ENCODE assay signal across 1 cellular context in the genomic region with DNA sequence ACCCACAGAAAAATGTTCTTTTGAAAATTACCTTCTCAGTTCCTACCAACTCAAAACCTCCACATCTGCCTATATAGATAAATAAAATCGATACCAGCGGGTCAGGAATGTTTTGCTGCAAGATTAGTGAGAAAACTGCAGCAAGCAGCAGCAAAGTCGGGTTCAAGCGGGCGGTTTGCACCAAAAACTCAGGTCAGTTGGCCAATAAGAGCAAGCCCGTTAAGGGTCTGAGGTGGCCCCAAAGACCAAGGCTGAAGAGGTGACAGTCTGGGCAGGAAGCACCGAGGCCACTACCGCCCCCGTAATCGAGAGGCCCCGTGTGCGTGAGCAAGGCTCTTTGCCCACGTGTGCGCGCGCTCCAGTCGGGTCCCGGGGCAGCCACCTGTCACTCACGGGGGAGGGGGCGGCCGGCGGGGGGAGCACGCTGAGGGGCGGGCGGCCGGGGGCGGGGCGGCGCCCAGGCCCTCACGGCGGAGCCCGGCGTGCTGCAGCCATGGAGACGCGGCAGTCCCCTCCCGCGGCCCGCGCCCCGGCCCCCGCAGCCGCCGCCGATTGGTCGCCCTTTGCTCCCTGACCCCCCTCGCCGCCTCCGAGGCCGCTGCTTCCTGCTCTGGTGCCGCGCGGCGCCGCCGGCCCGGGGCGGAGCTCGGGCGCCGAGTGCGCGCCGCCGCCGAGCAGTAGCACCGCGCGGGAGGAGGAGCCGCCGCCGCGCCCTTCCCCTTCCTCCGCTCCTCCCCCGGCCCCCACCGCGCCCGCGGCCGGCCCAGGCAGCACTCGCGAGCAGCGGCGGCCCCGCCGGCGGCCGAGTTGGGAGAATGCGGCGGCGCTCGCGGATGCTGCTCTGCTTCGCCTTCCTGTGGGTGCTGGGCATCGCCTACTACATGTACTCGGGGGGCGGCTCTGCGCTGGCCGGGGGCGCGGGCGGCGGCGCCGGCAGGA.
TF ChIP-seq lines count a peak whose summit lies in the region.

A gene (plus strand): TSS at position 773 of the 939 bp plus-strand sequence. CDS start 43 bp downstream, at position 816.

TF ChIP-seq in HEK293, 187 proteins besides CTCF, POLR2A, EP300 and RAD21 (continued from another document and continues in another):
- TF ChIP-seq, protein P1, sequence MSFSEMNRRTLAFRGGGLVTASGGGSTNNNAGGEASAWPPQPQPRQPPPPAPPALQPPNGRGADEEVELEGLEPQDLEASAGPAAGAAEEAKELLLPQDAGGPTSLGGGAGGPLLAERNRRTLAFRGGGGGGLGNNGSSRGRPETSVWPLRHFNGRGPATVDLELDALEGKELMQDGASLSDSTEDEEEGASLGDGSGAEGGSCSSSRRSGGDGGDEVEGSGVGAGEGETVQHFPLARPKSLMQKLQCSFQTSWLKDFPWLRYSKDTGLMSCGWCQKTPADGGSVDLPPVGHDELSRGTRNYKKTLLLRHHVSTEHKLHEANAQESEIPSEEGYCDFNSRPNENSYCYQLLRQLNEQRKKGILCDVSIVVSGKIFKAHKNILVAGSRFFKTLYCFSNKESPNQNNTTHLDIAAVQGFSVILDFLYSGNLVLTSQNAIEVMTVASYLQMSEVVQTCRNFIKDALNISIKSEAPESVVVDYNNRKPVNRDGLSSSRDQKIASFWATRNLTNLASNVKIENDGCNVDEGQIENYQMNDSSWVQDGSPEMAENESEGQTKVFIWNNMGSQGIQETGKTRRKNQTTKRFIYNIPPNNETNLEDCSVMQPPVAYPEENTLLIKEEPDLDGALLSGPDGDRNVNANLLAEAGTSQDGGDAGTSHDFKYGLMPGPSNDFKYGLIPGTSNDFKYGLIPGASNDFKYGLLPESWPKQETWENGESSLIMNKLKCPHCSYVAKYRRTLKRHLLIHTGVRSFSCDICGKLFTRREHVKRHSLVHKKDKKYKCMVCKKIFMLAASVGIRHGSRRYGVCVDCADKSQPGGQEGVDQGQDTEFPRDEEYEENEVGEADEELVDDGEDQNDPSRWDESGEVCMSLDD (tag by site-specific recombination; IDR thresholded peaks at IDR 0.05): peak; percentile 53; the same call in 1 of the 2 replicates
- TF ChIP-seq, protein P2, sequence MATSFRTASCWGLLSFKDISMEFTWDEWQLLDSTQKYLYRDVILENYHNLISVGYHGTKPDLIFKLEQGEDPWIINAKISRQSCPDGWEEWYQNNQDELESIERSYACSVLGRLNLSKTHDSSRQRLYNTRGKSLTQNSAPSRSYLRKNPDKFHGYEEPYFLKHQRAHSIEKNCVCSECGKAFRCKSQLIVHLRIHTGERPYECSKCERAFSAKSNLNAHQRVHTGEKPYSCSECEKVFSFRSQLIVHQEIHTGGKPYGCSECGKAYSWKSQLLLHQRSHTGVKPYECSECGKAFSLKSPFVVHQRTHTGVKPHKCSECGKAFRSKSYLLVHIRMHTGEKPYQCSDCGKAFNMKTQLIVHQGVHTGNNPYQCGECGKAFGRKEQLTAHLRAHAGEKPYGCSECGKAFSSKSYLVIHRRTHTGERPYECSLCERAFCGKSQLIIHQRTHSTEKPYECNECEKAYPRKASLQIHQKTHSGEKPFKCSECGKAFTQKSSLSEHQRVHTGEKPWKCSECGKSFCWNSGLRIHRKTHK (tag by site-specific recombination; IDR thresholded peaks at IDR 0.05): no peak
- no peak for TF ChIP-seq ZNF843 (tag by site-specific recombination; IDR thresholded peaks at IDR 0.05)
- no peak for TF ChIP-seq ZNF701 (tag by site-specific recombination; IDR thresholded peaks at IDR 0.05)
- TF ChIP-seq, protein P3, sequence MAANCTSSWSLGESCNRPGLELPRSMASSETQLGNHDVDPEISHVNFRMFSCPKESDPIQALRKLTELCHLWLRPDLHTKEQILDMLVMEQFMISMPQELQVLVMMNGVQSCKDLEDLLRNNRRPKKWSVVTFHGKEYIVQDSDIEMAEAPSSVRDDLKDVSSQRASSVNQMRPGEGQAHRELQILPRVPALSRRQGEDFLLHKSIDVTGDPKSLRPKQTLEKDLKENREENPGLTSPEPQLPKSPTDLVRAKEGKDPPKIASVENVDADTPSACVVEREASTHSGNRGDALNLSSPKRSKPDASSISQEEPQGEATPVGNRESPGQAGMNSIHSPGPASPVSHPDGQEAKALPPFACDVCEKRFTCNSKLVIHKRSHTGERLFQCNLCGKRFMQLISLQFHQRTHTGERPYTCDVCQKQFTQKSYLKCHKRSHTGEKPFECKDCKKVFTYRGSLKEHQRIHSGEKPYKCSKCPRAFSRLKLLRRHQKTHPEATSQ (tag by site-specific recombination; IDR thresholded peaks at IDR 0.05): no peak
- TF ChIP-seq ZNF707 (tag by site-specific recombination; IDR thresholded peaks at IDR 0.05): no peak
- TF ChIP-seq ZNF23 (tag by site-specific recombination; IDR thresholded peaks at IDR 0.05; ENCODE audit: borderline replicate concordance): no peak
- peak; percentile 92 for TF ChIP-seq ZFHX2 (tag by site-specific recombination; conservative IDR thresholded peaks at IDR 0.05)
- no peak for TF ChIP-seq GLIS1 (tag by site-specific recombination; IDR thresholded peaks at IDR 0.05)
- TF ChIP-seq OSR2 (tag by site-specific recombination; IDR thresholded peaks at IDR 0.05): no peak; the same call in 1 of the 2 replicates
- no peak for TF ChIP-seq ZNF157 (tag by site-specific recombination; IDR thresholded peaks at IDR 0.05)
- TF ChIP-seq ZNF175 (tag by site-specific recombination; IDR thresholded peaks at IDR 0.05): no peak
- no peak; the same call in 1 of the 2 replicates for TF ChIP-seq ZNF184 (tag by site-specific recombination; IDR thresholded peaks at IDR 0.05)
- no peak for TF ChIP-seq ZNF239 (tag by site-specific recombination; IDR thresholded peaks at IDR 0.05)
- no peak for TF ChIP-seq KLF1 (tag by site-specific recombination; IDR thresholded peaks at IDR 0.05)
- no peak for TF ChIP-seq ZNF530 (tag by site-specific recombination; IDR thresholded peaks at IDR 0.05; ENCODE audit: low read depth)
- no peak for TF ChIP-seq ZNF10 (tag by site-specific recombination; IDR thresholded peaks at IDR 0.05)
- TF ChIP-seq, protein P4, sequence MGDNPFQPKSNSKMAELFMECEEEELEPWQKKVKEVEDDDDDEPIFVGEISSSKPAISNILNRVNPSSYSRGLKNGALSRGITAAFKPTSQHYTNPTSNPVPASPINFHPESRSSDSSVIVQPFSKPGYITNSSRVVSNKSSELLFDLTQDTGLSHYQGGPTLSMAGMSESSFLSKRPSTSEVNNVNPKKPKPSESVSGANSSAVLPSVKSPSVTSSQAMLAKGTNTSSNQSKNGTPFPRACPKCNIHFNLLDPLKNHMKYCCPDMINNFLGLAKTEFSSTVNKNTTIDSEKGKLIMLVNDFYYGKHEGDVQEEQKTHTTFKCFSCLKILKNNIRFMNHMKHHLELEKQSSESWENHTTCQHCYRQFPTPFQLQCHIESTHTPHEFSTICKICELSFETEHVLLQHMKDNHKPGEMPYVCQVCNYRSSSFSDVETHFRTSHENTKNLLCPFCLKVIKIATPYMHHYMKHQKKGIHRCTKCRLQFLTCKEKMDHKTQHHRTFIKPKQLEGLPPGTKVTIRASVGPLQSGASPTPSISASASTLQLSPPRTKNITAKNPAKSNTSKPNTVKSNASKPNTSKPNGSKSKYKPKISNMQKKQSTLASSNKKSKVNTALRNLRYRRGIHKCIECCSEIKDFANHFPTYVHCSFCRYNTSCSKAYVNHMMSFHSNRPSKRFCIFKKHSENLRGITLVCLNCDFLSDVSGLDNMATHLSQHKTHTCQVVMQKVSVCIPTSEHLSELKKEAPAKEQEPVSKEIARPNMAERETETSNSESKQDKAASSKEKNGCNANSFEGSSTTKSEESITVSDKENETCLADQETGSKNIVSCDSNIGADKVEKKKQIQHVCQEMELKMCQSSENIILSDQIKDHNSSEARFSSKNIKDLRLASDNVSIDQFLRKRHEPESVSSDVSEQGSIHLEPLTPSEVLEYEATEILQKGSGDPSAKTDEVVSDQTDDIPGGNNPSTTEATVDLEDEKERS (tag by site-specific recombination; IDR thresholded peaks at IDR 0.05): no peak
- 0 out of 2 replicates have a peak, but pooled peaks have one; percentile 18 for TF ChIP-seq ZNF561 (tag by site-specific recombination; IDR thresholded peaks at IDR 0.05; ENCODE audit: borderline replicate concordance)
- TF ChIP-seq, protein P5, sequence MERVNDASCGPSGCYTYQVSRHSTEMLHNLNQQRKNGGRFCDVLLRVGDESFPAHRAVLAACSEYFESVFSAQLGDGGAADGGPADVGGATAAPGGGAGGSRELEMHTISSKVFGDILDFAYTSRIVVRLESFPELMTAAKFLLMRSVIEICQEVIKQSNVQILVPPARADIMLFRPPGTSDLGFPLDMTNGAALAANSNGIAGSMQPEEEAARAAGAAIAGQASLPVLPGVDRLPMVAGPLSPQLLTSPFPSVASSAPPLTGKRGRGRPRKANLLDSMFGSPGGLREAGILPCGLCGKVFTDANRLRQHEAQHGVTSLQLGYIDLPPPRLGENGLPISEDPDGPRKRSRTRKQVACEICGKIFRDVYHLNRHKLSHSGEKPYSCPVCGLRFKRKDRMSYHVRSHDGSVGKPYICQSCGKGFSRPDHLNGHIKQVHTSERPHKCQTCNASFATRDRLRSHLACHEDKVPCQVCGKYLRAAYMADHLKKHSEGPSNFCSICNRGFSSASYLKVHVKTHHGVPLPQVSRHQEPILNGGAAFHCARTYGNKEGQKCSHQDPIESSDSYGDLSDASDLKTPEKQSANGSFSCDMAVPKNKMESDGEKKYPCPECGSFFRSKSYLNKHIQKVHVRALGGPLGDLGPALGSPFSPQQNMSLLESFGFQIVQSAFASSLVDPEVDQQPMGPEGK (tag by site-specific recombination; IDR thresholded peaks at IDR 0.05): peak; percentile 72
- TF ChIP-seq KLF9 (tag by site-specific recombination; IDR thresholded peaks at IDR 0.05; ENCODE audit: low read depth): no peak; the same call in 1 of the 2 replicates
- no peak for TF ChIP-seq ZNF292 (tag by site-specific recombination; IDR thresholded peaks at IDR 0.05; ENCODE audit: borderline replicate concordance, low read depth)
- TF ChIP-seq RBAK (tag by site-specific recombination; IDR thresholded peaks at IDR 0.05): no peak
- TF ChIP-seq ZNF830 (tag by site-specific recombination; IDR thresholded peaks at IDR 0.05; ENCODE audit: low read depth): no peak
- TF ChIP-seq ZNF521 (tag by site-specific recombination; IDR thresholded peaks at IDR 0.05): no peak
- TF ChIP-seq MYNN (tag by site-specific recombination; IDR thresholded peaks at IDR 0.05; ENCODE audit: borderline replicate concordance): no peak
- no peak for TF ChIP-seq ZNF416 (tag by site-specific recombination; IDR thresholded peaks at IDR 0.05)
- TF ChIP-seq ZNF132 (tag by site-specific recombination; IDR thresholded peaks at IDR 0.05; ENCODE audit: borderline replicate concordance): no peak
- no peak for TF ChIP-seq GFI1B (tag by site-specific recombination; IDR thresholded peaks at IDR 0.05)
- no peak for TF ChIP-seq ZNF610 (tag by site-specific recombination; IDR thresholded peaks at IDR 0.05; ENCODE audit: borderline replicate concordance)
- no peak for TF ChIP-seq ZNF248 (tag by site-specific recombination; IDR thresholded peaks at IDR 0.05)
- no peak for TF ChIP-seq ZNF394 (tag by site-specific recombination; IDR thresholded peaks at IDR 0.05; ENCODE audit: borderline replicate concordance)
- TF ChIP-seq ZNF747 (tag by site-specific recombination; IDR thresholded peaks at IDR 0.05): no peak
- TF ChIP-seq, protein P6, sequence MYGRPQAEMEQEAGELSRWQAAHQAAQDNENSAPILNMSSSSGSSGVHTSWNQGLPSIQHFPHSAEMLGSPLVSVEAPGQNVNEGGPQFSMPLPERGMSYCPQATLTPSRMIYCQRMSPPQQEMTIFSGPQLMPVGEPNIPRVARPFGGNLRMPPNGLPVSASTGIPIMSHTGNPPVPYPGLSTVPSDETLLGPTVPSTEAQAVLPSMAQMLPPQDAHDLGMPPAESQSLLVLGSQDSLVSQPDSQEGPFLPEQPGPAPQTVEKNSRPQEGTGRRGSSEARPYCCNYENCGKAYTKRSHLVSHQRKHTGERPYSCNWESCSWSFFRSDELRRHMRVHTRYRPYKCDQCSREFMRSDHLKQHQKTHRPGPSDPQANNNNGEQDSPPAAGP (tag by site-specific recombination; IDR thresholded peaks at IDR 0.05): 0 out of 2 replicates have a peak, but pooled peaks have one; percentile 34
- TF ChIP-seq, protein P7, sequence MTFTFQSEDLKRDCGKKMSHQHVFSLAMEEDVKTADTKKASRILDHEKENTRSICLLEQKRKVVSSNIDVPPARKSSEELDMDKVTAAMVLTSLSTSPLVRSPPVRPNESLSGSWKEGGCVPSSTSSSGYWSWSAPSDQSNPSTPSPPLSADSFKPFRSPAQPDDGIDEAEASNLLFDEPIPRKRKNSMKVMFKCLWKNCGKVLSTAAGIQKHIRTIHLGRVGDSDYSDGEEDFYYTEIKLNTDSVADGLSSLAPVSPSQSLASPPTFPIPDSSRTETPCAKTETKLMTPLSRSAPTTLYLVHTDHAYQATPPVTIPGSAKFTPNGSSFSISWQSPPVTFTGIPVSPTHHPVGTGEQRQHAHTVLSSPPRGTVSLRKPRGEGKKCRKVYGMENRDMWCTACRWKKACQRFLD (tag by site-specific recombination; IDR thresholded peaks at IDR 0.05): no peak
- no peak for TF ChIP-seq BCL11A (tag by site-specific recombination; IDR thresholded peaks at IDR 0.05; ENCODE audit: low read depth)
- TF ChIP-seq GLIS2 (tag by site-specific recombination; IDR thresholded peaks at IDR 0.05): peak; percentile 61
- peak; percentile 74; the same call in 1 of the 2 replicates for TF ChIP-seq ZXDB (tag by site-specific recombination; IDR thresholded peaks at IDR 0.05)
- TF ChIP-seq ZBTB17 (tag by site-specific recombination; IDR thresholded peaks at IDR 0.05): peak; percentile 74
- 0 out of 2 replicates have a peak, but pooled peaks have one; percentile 6 for TF ChIP-seq ZNF600 (tag by site-specific recombination; IDR thresholded peaks at IDR 0.05)
- no peak for TF ChIP-seq ZNF146 (tag by site-specific recombination; IDR thresholded peaks at IDR 0.05)
- no peak for TF ChIP-seq SETDB1 (IDR thresholded peaks at IDR 0.05; ENCODE audit: insufficient read length, low read length)
- no peak for TF ChIP-seq HOXA7 (CRISPR knock-in tag; IDR thresholded peaks at IDR 0.05; ENCODE audit: borderline replicate concordance)
- TF ChIP-seq, protein P8, sequence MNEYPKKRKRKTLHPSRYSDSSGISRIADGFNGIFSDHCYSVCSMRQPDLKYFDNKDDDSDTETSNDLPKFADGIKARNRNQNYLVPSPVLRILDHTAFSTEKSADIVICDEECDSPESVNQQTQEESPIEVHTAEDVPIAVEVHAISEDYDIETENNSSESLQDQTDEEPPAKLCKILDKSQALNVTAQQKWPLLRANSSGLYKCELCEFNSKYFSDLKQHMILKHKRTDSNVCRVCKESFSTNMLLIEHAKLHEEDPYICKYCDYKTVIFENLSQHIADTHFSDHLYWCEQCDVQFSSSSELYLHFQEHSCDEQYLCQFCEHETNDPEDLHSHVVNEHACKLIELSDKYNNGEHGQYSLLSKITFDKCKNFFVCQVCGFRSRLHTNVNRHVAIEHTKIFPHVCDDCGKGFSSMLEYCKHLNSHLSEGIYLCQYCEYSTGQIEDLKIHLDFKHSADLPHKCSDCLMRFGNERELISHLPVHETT (tag by site-specific recombination; IDR thresholded peaks at IDR 0.05): no peak
